ENCODE assay signal across 12 cellular contexts in the genomic region with DNA sequence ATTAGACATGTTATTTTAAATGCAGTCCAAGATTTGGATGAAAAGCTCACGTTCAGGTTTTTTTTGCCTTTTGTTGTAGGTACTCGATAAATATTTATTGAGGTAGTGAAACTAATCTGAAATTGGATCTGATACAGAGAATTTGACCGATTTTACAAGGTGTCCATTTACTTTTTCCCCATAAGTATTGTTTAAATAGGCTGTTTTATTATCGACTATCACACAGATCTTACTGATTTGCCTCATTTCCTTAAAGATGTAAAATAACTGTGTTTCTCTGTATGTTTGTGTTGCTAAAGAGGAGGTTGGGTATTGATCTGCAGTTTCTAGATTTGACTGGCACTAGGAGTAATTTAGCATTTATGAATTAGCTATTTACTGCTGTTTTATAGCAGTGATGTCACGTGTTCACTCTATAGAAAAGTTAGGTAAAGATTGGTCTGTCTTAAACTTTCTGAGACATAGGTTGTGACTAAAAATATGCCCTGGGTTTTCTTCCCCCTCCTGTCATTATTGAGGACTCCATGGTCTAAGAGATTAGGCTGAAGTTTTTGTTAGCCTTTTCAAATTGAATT. TPM values are rescaled to one million over a fixed set of nuclear protein-coding genes. Genes with fewer than 3 reads are reported as not detected.
DNase-seq lines count a peak whose midpoint lies in the region; ATAC-seq and TF ChIP-seq lines count a peak whose summit lies in the region.
"Had no signal": no experiment of that assay in that cellular context is flagged by ENCODE, and none has a peak within 500 bp of the region (broad histone marks: within the 10 kb centered on the region; RNA-seq: fewer than 3 reads in every experiment).

No MANE protein-coding gene starts in this region.

- peaks cover 79% of the 10 kb centered on the region for H3K79me2 ChIP-seq in OCI-LY7 (ENCODE audit: insufficient read depth, low read depth, low read length)

- no peaks in the 10 kb centered on the region for H3K9me3 ChIP-seq in CD4-positive, alpha-beta memory T cell (ENCODE audit: control insufficient read depth in 1 of 2, low read length in 2 of 2)
- H3K9me3 ChIP-seq in OCI-LY7 (ENCODE audit: low read length) (no peaks in the 10 kb centered on the region), duodenal mucosa (ENCODE audit: control insufficient read depth in 1 of 2, low read length in 2 of 2) (no peaks in the 10 kb centered on the region), neutrophil (no peaks in the 10 kb centered on the region), uterus (no peaks in the 10 kb centered on the region)
- H3K9me3 ChIP-seq: heart right ventricle had no signal

- H3K9me2 ChIP-seq in OCI-LY7 (ENCODE audit: insufficient read depth, low read length) = no peaks in the 10 kb centered on the region

- no peak for TF ChIP-seq POLR2A in uterus (IDR thresholded peaks at IDR 0.05)

- peak overlapping the region; percentile 66 to 98 (median 95) for H3K4me3 Mint-ChIP-seq in CD4-positive, alpha-beta memory T cell

- no peak overlapping the region for H3K9ac ChIP-seq in duodenal mucosa (ENCODE audit: low read depth in 1 of 2, low read length in 2 of 2)

- CTCF ChIA-PET in CD4-positive, alpha-beta memory T cell (lab: Charles Lee; ENCODE audit: partially characterized antibody) = interaction anchor here (0.6 to 5.9 kb wide), 2 partner anchors 82 to 256 kb away, joined by 3 to 46 read pairs; no protein-coding TSS in a partner anchor
- CTCF ChIA-PET in OCI-LY7 (lab: Charles Lee; ENCODE audit: unreplicated experiment) = no interaction called here

- no peak overlapping the region for H2AFZ ChIP-seq in OCI-LY7 (ENCODE audit: low read length)

- no peak for DNase-seq in CD4-positive, alpha-beta memory T cell
- DNase-seq in OCI-LY7 (ENCODE audit: low spot score) (no peak), AG08396 (ENCODE audit: low spot score) (no peak), uterus (no peak)
- DNase-seq in stimulated activated naive CD4-positive, alpha-beta T cell treated with Interleukin-2 at 50 U/mL for 16 hours (lab: John Stamatoyannopoulos, UW) = no peak
- DNase-seq: DMS79, heart right ventricle, NCI-H526, nucleus accumbens had no signal

- intact Hi-C loops in CD4-positive, alpha-beta memory T cell (cut with micrococcal nuclease) = loop anchor here (2.0 to 5.0 kb wide), 3 partner anchors 15 to 152 kb away; no protein-coding TSS in a partner anchor
- intact Hi-C loops in OCI-LY7 (cut with micrococcal nuclease; ENCODE audit: unreplicated experiment) = loop anchor here (5.0 kb wide), 2 partner anchors 133 to 622 kb away; a partner anchor contains a TSS
- intact Hi-C loops in uterus (cut with DNase I; ENCODE audit: low total_unique reads) = no loop called here

- H3K36me3 ChIP-seq in CD4-positive, alpha-beta memory T cell (ENCODE audit: insufficient read depth, low read length) = no peaks in the 10 kb centered on the region
- peaks cover 59% of the 10 kb centered on the region for H3K36me3 ChIP-seq in OCI-LY7 (ENCODE audit: insufficient read depth, low read length)
- H3K36me3 ChIP-seq in duodenal mucosa (ENCODE audit: control insufficient read depth in 1 of 2, insufficient read depth in 2 of 2, low read length in 2 of 2) = peaks cover 0 to 5% of the 10 kb centered on the region in 2 donors
- no peaks in the 10 kb centered on the region for H3K36me3 ChIP-seq in neutrophil
- no peaks in the 10 kb centered on the region for H3K36me3 ChIP-seq in uterus

- H3K4me3 ChIP-seq in CD4-positive, alpha-beta memory T cell (ENCODE audit: low read length in 2 of 2) = peak overlapping the region; percentile 7 to 31
- peak overlapping the region; percentile 95 for H3K4me3 ChIP-seq in OCI-LY7 (ENCODE audit: low read depth, low read length, poor library complexity, severe bottlenecking)
- H3K4me3 ChIP-seq in duodenal mucosa (ENCODE audit: low read depth in 1 of 2, low read length in 2 of 2) = peak overlapping the region; percentile 34 to 93
- no peak overlapping the region for H3K4me3 ChIP-seq in neutrophil (ENCODE audit: low read depth in 1 of 2, low read length in 1 of 2)
- H3K4me3 ChIP-seq in uterus = peak overlapping the region in 1 of 2 donors; percentile 1

- H3K36me3 Mint-ChIP-seq in CD4-positive, alpha-beta memory T cell = peaks cover 24 to 62% of the 10 kb centered on the region in 2 donors

- H3K9me3 Mint-ChIP-seq in CD4-positive, alpha-beta memory T cell = no peaks in the 10 kb centered on the region

- BruUV-seq in OCI-LY7 (replicated peaks; lab: Mats Ljungman, UMichigan) = no TSS peak

- H3K4me1 Mint-ChIP-seq in CD4-positive, alpha-beta memory T cell = peaks cover 43 to 73% (median 57%) of the 10 kb centered on the region in 4 donors

- H4K20me1 ChIP-seq in OCI-LY7 (ENCODE audit: insufficient read depth, low read length) = peaks cover 54% of the 10 kb centered on the region

- POLR2A ChIA-PET in CD4-positive, alpha-beta memory T cell (lab: Charles Lee; ENCODE audit: partially characterized antibody) = interaction anchor here (0.8 to 5.3 kb wide), 13 partner anchors 13 to 282 kb away, joined by 3 to 61 read pairs (median 4); a partner anchor contains a TSS
- POLR2A ChIA-PET in OCI-LY7 (lab: Charles Lee) = interaction anchor here (0.6 to 6.3 kb wide), 9 partner anchors 10 to 945 kb away, joined by 3 to 49 read pairs (median 4); no protein-coding TSS in a partner anchor

- H3K27me3 ChIP-seq in CD4-positive, alpha-beta memory T cell (ENCODE audit: insufficient read depth, low read length) = no peaks in the 10 kb centered on the region
- no peaks in the 10 kb centered on the region for H3K27me3 ChIP-seq in duodenal mucosa (ENCODE audit: control insufficient read depth in 1 of 2, insufficient read depth in 2 of 2, low read length in 2 of 2)
- H3K27me3 ChIP-seq in neutrophil = no peaks in the 10 kb centered on the region
- H3K27me3 ChIP-seq in uterus = no peaks in the 10 kb centered on the region
- H3K27me3 ChIP-seq: heart right ventricle had no signal

- no peaks in the 10 kb centered on the region for H3K27me3 Mint-ChIP-seq in CD4-positive, alpha-beta memory T cell

- peak overlapping the region; percentile 88 for H3K27ac ChIP-seq in CD4-positive, alpha-beta memory T cell (ENCODE audit: low read depth, low read length)
- H3K27ac ChIP-seq in OCI-LY7 (ENCODE audit: low read depth, low read length, poor library complexity, severe bottlenecking) (peak overlapping the region; percentile 23), duodenal mucosa (ENCODE audit: low read depth, low read length) (no peak overlapping the region), neutrophil (peak overlapping the region; percentile 92), uterus (peak overlapping the region in 1 of 2 donors; percentile 22)

- no peak for ATAC-seq in GM19455 (IDR thresholded peaks at IDR 0.05; ENCODE audit: unreplicated experiment)
- ATAC-seq: heart right ventricle had no signal

- H3K4me2 ChIP-seq in OCI-LY7 (ENCODE audit: low read length) = peak overlapping the region; percentile 78

- H3K4me1 ChIP-seq in CD4-positive, alpha-beta memory T cell (ENCODE audit: insufficient read depth, low read length) = peaks cover 75% of the 10 kb centered on the region
- H3K4me1 ChIP-seq in OCI-LY7 (ENCODE audit: insufficient read depth, low read length, poor library complexity, severe bottlenecking) = peaks cover 55% of the 10 kb centered on the region
- H3K4me1 ChIP-seq in duodenal mucosa (ENCODE audit: control insufficient read depth in 1 of 2, insufficient read depth in 2 of 2, low read length in 2 of 2) = peaks cover 38 to 40% of the 10 kb centered on the region in 2 donors
- peaks cover 62 to 71% of the 10 kb centered on the region in 2 experiments for H3K4me1 ChIP-seq in neutrophil (ENCODE audit: control insufficient read depth in 1 of 2, insufficient read depth in 1 of 2, low read depth in 1 of 2, low read length in 1 of 2)
- H3K4me1 ChIP-seq in uterus = peaks cover 8 to 14% of the 10 kb centered on the region in 2 donors

- peak overlapping the region; percentile 33 to 97 (median 91) for H3K27ac Mint-ChIP-seq in CD4-positive, alpha-beta memory T cell

- TF ChIP-seq CTCF in OCI-LY7 (conservative IDR thresholded peaks at IDR 0.05; ENCODE audit: low read length) (no peak), neutrophil (IDR thresholded peaks at IDR 0.05) (no peak), uterus (IDR thresholded peaks at IDR 0.05) (no peak)

RNA-seq across cellular contexts. Expression of a gene that starts 3.5 kb away (rescaled TPM):
- total RNA-seq in CD4-positive, alpha-beta memory T cell = 100 to 1,000 TPM; 193 to 195 TPM
- polyA plus RNA-seq in CD4-positive, alpha-beta memory T cell = 100 to 1,000 TPM; 433 to 542 TPM
- 100 and 101 TPM in 2 replicates for total RNA-seq in OCI-LY7 (2014; rRNA removed; shearing (Covaris generic))
- 164 and 166 TPM in 2 replicates for total RNA-seq in OCI-LY7 (2022)
- 100 to 1,000 TPM; 166 to 257 (median 214) TPM for total RNA-seq in uterus

Comparison
In these comparisons a context has a peak if more than half of its experiments do, and no peak if none do; other contexts are left out.
1. H3K4me3 ChIP-seq: peak in CD4-positive, alpha-beta memory T cell (2 of 2), OCI-LY7 (single experiment) and duodenal mucosa (2 of 2); none in neutrophil (0 of 2).